Comparison of ENCODE assay signal across 22 cellular contexts in genomic region chr11:119714590-119714989, GRCh38.
"Had no signal": no experiment of that assay in that cellular context is flagged by ENCODE, and none has a peak within 500 bp of the region (broad histone marks: within the 10 kb centered on the region; RNA-seq: fewer than 3 reads in every experiment).

No MANE protein-coding gene starts in this region.

- DNase-seq: activated B cell treated with CpG ODN at 0.5 μM for 24 hours; activated CD4-positive, alpha-beta T cell treated with anti-CD3 and anti-CD28 coated beads for 36 hours; activated CD4-positive, alpha-beta T cell treated with anti-CD3 and anti-CD28 coated beads, Interleukin-2, amount 50 U/mL, for 4 hours; activated CD8-positive, alpha-beta memory T cell treated with anti-CD3 and anti-CD28 coated beads, Interleukin-2, amount 50 U/mL, for 48 hours; activated naive CD4-positive, alpha-beta T cell; activated T-cell treated with anti-CD3 and anti-CD28 coated beads, Interleukin-2, amount 50 U/mL, for 4 hours; adrenal gland; central memory CD4-positive, alpha-beta T cell; dermis blood vessel endothelial cell; effector CD8-positive, alpha-beta T cell; head of caudate nucleus; hypothalamus; left ventricle myocardium superior; retina; sigmoid colon; stimulated activated CD4-positive, alpha-beta T cell treated with anti-CD3 and anti-CD28 coated beads, Interleukin-15, amount 100 ng/mL, for 24 hours; T-helper 9 cell; testis had no signal

- H3K4me1 ChIP-seq: adrenal gland, ascending aorta, gastroesophageal sphincter, sigmoid colon, testis had no signal

- ATAC-seq: activated CD4-positive, alpha-beta T cell treated with anti-CD3 and anti-CD28 coated beads for 36 hours; activated T-cell treated with anti-CD3 and anti-CD28 coated beads, Interleukin-2, amount 50 U/mL, for 4 hours; gastroesophageal sphincter; left ventricle myocardium superior; stimulated activated memory B cell treated with anti-CD40 and anti-IgM and Interleukin-4, amounts not matched to agents 10 μg/mL and 1 μg/mL and 100 μg/mL, for 72 hours had no signal

- H3K4me2 ChIP-seq: smooth muscle cell had no signal

- H3K9me3 ChIP-seq: adrenal gland, ascending aorta, gastroesophageal sphincter, sigmoid colon, testis had no signal

- H3K27ac ChIP-seq: adrenal gland, ascending aorta, gastroesophageal sphincter, sigmoid colon, testis had no signal

- H3K36me3 ChIP-seq: adrenal gland, ascending aorta, gastroesophageal sphincter, sigmoid colon had no signal

- H3K27me3 ChIP-seq: adrenal gland, ascending aorta, gastroesophageal sphincter, sigmoid colon, testis had no signal

- H3K4me3 ChIP-seq: adrenal gland, ascending aorta, gastroesophageal sphincter, sigmoid colon, smooth muscle cell, testis had no signal
